Comparison of ENCODE assay signal across 1 cellular context in genomic region chr6:13495818-13496217, GRCh38.
TF ChIP-seq lines count a peak whose summit lies in the region.

No MANE protein-coding gene starts in this region.

TF ChIP-seq in GM23338, 12 proteins besides CTCF, POLR2A, EP300 and RAD21 (continued from another document):
- TF ChIP-seq ZNF462 (CRISPR knock-in tag; IDR thresholded peaks at IDR 0.05) (no peak), NANOG (IDR thresholded peaks at IDR 0.05; ENCODE audit: borderline replicate concordance) (no peak)
